9 cellular contexts compared by ENCODE assay signal in the genomic region with DNA sequence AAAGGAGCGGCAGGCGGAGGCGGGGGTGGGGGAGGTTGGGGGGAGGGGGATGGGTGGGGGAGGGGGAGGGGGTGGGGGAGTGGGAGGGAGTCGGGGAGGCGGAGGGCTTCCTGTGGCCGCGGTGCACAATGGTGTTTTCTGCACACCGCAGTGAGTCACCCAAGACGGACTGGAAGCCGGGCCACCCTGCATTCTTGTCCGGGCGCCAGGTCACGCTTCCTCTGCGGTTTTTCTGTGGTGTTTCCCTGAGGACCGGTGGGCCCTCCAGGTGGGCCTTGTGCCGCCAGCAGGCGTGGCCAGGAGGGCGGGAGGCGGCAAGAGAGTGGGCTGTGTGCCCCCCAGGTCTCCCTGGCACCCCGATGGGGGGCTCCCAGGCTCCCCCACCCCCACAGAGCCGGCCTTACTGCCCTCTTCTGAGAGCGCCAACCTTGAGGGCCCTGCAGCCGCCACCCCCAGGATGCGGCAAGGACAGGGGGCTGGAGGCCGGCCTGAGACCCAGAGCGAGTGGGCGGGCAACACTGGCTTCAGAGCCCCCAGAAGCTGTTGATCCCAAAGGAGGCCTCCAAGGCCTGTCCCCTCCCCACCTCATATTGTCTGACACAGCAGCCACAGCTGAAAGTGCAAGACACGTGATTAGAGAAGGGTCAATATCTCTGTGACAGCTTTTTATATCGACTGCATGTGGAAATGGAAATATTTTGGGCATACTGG. TPM values are rescaled to one million over a fixed set of nuclear protein-coding genes. Genes with fewer than 3 reads are reported as not detected.
DNase-seq lines count a peak whose midpoint lies in the region; TF ChIP-seq lines count a peak whose summit lies in the region.
"Had no signal": no experiment of that assay in that cellular context is flagged by ENCODE, and none has a peak within 500 bp of the region (broad histone marks: within the 10 kb centered on the region; RNA-seq: fewer than 3 reads in every experiment).

No MANE protein-coding gene starts in this region.

- DNase-seq in GM19238 (ENCODE audit: insufficient read length, low spot score): peak; percentile 72
- DNase-seq in MV-4-11 (lab: John Stamatoyannopoulos, UW): peak; percentile 63
- peak; percentile 54 to 90 for DNase-seq in ascending aorta (ENCODE audit: low spot score in 2 of 2)
- DNase-seq in stromal cell of bone marrow (ENCODE audit: low read depth): peak; percentile 39
- DNase-seq in iPS-NIHi7 (ENCODE audit: extremely low spot score): no peak
- no peak for DNase-seq in SK-N-DZ (ENCODE audit: low spot score)
- no peak for DNase-seq in effector CD4-positive, alpha-beta T cell

- TF ChIP-seq CTCF in ascending aorta (IDR thresholded peaks at IDR 0.05): no peak

- H3K4me3 ChIP-seq in ascending aorta: peak overlapping the region in 1 of 2 donors; percentile 29

- H3K36me3 ChIP-seq in ascending aorta: peaks cover 0 to under 1% of the 10 kb centered on the region in 2 donors

- H3K27ac ChIP-seq in ascending aorta (peak overlapping the region; percentile 82 to 86), layer of hippocampus (ENCODE audit: low read depth, low read length) (peak overlapping the region; percentile 39)
- H3K27ac ChIP-seq: parathyroid adenoma had no signal

- peaks cover 11 to 33% of the 10 kb centered on the region in 2 donors for H3K4me1 ChIP-seq in ascending aorta
- H3K4me1 ChIP-seq: parathyroid adenoma had no signal

- H3K27me3 ChIP-seq in ascending aorta (no peaks in the 10 kb centered on the region), layer of hippocampus (ENCODE audit: control insufficient read depth, insufficient read depth, low read length) (no peaks in the 10 kb centered on the region)

- H3K9me3 ChIP-seq in ascending aorta: no peaks in the 10 kb centered on the region

- intact Hi-C loops in ascending aorta (cut with DNase I): no loop called here

RNA-seq across cellular contexts. Expression of a gene that starts 11.1 kb away (rescaled TPM):
- 16.7 TPM for total RNA-seq in ascending aorta
- 6.3 and 12.0 TPM in 2 replicates for polyA plus RNA-seq in SK-N-DZ (2014; cell fraction: cytosol; rRNA removed)
- polyA plus RNA-seq in SK-N-DZ (2014; cell fraction: nucleus; rRNA removed): 51.9 and 63.3 TPM in 2 replicates

RNA-seq across cellular contexts. Expression of a gene that starts 11.4 kb away (rescaled TPM):
- total RNA-seq in ascending aorta: 6.9 TPM
- 0.05 TPM in 1 of 2 replicates, not detected in the other for polyA plus RNA-seq in SK-N-DZ (2014; cell fraction: cytosol; rRNA removed)
- 0.95 and 1.3 TPM in 2 replicates for polyA plus RNA-seq in SK-N-DZ (2014; cell fraction: nucleus; rRNA removed)

RNA-seq across cellular contexts. Expression of a gene that starts 29.3 kb away (rescaled TPM):
- total RNA-seq in ascending aorta: not detected
- polyA plus RNA-seq in SK-N-DZ (2014; cell fraction: cytosol; rRNA removed): 1.6 TPM in 1 of 2 replicates, not detected in the other
- 0.67 and 0.70 TPM in 2 replicates for polyA plus RNA-seq in SK-N-DZ (2014; cell fraction: nucleus; rRNA removed)

RNA-seq across cellular contexts. Expression of a gene that starts 47.3 kb away (rescaled TPM):
- total RNA-seq in ascending aorta: 231 TPM
- polyA plus RNA-seq in SK-N-DZ (2014; cell fraction: cytosol; rRNA removed): 70.9 and 72.1 TPM in 2 replicates
- polyA plus RNA-seq in SK-N-DZ (2014; cell fraction: nucleus; rRNA removed): 252 and 303 TPM in 2 replicates

Comparison
In these comparisons a context has a peak if more than half of its experiments do, and no peak if none do; other contexts are left out.
1. DNase-seq: peak in GM19238 (single experiment), MV-4-11 (single experiment), ascending aorta (2 of 2) and stromal cell of bone marrow (single experiment); none in iPS-NIHi7 (single experiment), SK-N-DZ (single experiment) and effector CD4-positive, alpha-beta T cell (single experiment).